In the genomic region with DNA sequence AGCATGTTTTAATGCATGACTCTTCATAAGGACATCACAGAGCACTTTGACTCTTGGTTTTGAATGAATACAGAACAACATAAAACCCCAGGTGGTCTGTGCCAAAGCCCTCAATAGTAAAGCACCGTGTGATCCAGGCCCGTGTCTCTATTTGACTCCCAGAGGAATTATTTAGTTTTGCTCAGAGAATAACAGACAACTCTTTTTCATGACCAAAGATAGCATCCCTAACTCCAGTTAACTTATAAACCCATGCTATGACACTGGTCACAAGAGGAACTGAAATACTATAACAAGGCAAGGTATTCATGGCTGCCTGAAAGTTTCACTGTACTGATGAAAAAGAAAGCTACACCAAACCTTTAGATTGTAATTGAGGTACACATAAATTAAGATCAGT, we compare ENCODE assay signal across 12 cellular contexts.
DNase-seq lines count a peak whose midpoint lies in the region; ATAC-seq and TF ChIP-seq lines count a peak whose summit lies in the region.
"Had no signal": no experiment of that assay in that cellular context is flagged by ENCODE, and none has a peak within 500 bp of the region (broad histone marks: within the 10 kb centered on the region; RNA-seq: fewer than 3 reads in every experiment).

No MANE protein-coding gene starts in this region.

- H4K20me1 ChIP-seq in OCI-LY3 (ENCODE audit: insufficient read depth, low read length) = no peaks in the 10 kb centered on the region

- intact Hi-C loops in thyroid gland (cut with DNase I) = no loop called here

- H3K4me1 ChIP-seq in OCI-LY3 (ENCODE audit: low read length) (peaks cover 25% of the 10 kb centered on the region), trophoblast cell (ENCODE audit: control insufficient read depth in 1 of 2, insufficient read depth in 2 of 2, low read length in 2 of 2) (no peaks in the 10 kb centered on the region), thyroid gland (no peaks in the 10 kb centered on the region)

- no peaks in the 10 kb centered on the region for H3K36me3 ChIP-seq in OCI-LY3 (replicated peaks; ENCODE audit: low read depth, low read length)
- H3K36me3 ChIP-seq in trophoblast cell (ENCODE audit: control insufficient read depth in 1 of 2, insufficient read depth in 2 of 2, low read length in 2 of 2) = no peaks in the 10 kb centered on the region
- H3K36me3 ChIP-seq in thyroid gland = no peaks in the 10 kb centered on the region

- no peak overlapping the region for H3K4ac ChIP-seq in trophoblast cell (ENCODE audit: low read depth, low read length)

- no peak overlapping the region for H4K91ac ChIP-seq in trophoblast cell (ENCODE audit: low read depth, low read length)

- no peak overlapping the region for H2AK5ac ChIP-seq in trophoblast cell (ENCODE audit: low read length)

- no peak overlapping the region for H4K12ac ChIP-seq in trophoblast cell (ENCODE audit: low read depth, low read length)

- ATAC-seq in GM18498 (IDR thresholded peaks at IDR 0.05; ENCODE audit: unreplicated experiment) = peak; percentile 70
- ATAC-seq in GM19452 (IDR thresholded peaks at IDR 0.05; ENCODE audit: unreplicated experiment) = peak; percentile 61
- ATAC-seq in HG02885 (IDR thresholded peaks at IDR 0.05; ENCODE audit: poor library complexity, unreplicated experiment) = peak; percentile 66
- ATAC-seq: HCT116, left lobe of liver, Right ventricle myocardium inferior had no signal

- H3K9ac ChIP-seq in OCI-LY3 (ENCODE audit: low read length) (no peak overlapping the region), trophoblast cell (ENCODE audit: low read length) (no peak overlapping the region)

- no peak overlapping the region for H2AFZ ChIP-seq in OCI-LY3 (ENCODE audit: low read depth, low read length)
- H2AFZ ChIP-seq in trophoblast cell (ENCODE audit: insufficient read depth, low read length, poor library complexity) = no peak overlapping the region

- H3K79me2 ChIP-seq in OCI-LY3 (ENCODE audit: low read length) = no peaks in the 10 kb centered on the region
- no peaks in the 10 kb centered on the region for H3K79me2 ChIP-seq in trophoblast cell (ENCODE audit: control insufficient read depth, insufficient read depth, low read length, poor library complexity)

- TF ChIP-seq CTCF in OCI-LY3 (IDR thresholded peaks at IDR 0.05; ENCODE audit: low read depth, low read length) (no peak), thyroid gland (IDR thresholded peaks at IDR 0.05) (no peak)

- H3K79me1 ChIP-seq in trophoblast cell (ENCODE audit: low read length) = no peaks in the 10 kb centered on the region

- H2BK120ac ChIP-seq in trophoblast cell (ENCODE audit: insufficient read depth, low read length, poor library complexity) = no peak overlapping the region

- no peak overlapping the region for H3K4me3 ChIP-seq in OCI-LY3 (ENCODE audit: low read length)
- no peak overlapping the region for H3K4me3 ChIP-seq in trophoblast cell (ENCODE audit: low read depth, low read length)
- H3K4me3 ChIP-seq in thyroid gland (replicated peaks in 1 of 3) = no peak overlapping the region

- H3K27ac ChIP-seq in OCI-LY3 (ENCODE audit: low read length) = no peak overlapping the region; the same call in 1 of the 2 replicates
- H3K27ac ChIP-seq in trophoblast cell (ENCODE audit: low read depth, low read length) = no peak overlapping the region
- no peak overlapping the region for H3K27ac ChIP-seq in thyroid gland

- no peak overlapping the region for H2BK12ac ChIP-seq in trophoblast cell (ENCODE audit: low read length)

- no CpG with 5 or more reads among the region's 2 CpGs for WGBS in trophoblast cell (ENCODE audit: extremely low coverage, insufficient coverage, insufficient read length)
- WGBS in thyroid gland, 2 donors = 56 to 72% methylated on average over 2 of the region's 2 CpGs

- H4K8ac ChIP-seq in trophoblast cell (ENCODE audit: low read depth, low read length) = no peak overlapping the region

- H3K27me3 ChIP-seq in OCI-LY3 (ENCODE audit: low read depth, low read length) (peaks cover 11% of the 10 kb centered on the region), trophoblast cell (ENCODE audit: insufficient read depth, low read length) (no peaks in the 10 kb centered on the region), thyroid gland (no peaks in the 10 kb centered on the region)

- H2BK5ac ChIP-seq in trophoblast cell (ENCODE audit: low read depth, low read length, poor library complexity) = no peak overlapping the region

- no peak overlapping the region for H3K14ac ChIP-seq in trophoblast cell (ENCODE audit: low read length)

- H3K4me2 ChIP-seq in OCI-LY3 (ENCODE audit: low read length) = peak overlapping the region; percentile 57
- no peak overlapping the region for H3K4me2 ChIP-seq in trophoblast cell (ENCODE audit: low read length)

- H3K18ac ChIP-seq in trophoblast cell (ENCODE audit: low read length) = no peak overlapping the region

- no peaks in the 10 kb centered on the region for H3K9me3 ChIP-seq in OCI-LY3 (ENCODE audit: insufficient read depth, low read length)
- no peaks in the 10 kb centered on the region for H3K9me3 ChIP-seq in trophoblast cell (ENCODE audit: insufficient read depth, low read depth, low read length)
- H3K9me3 ChIP-seq in thyroid gland = no peaks in the 10 kb centered on the region

- TF ChIP-seq POLR2A in thyroid gland (IDR thresholded peaks at IDR 0.05) = no peak

- no peak overlapping the region for H3K23ac ChIP-seq in trophoblast cell (ENCODE audit: low read length)

- DNase-seq in amniotic stem cell (lab: John Stamatoyannopoulos, UW) = no peak
- no peak for DNase-seq in trophoblast cell
- DNase-seq in thyroid gland = no peak
- no peak for DNase-seq in NCI-H2029 (lab: John Stamatoyannopoulos, UW)
- DNase-seq: activated CD4-positive, alpha-beta T cell treated with anti-CD3 and anti-CD28 coated beads for 48 hours had no signal
